10 cellular contexts compared by ENCODE assay signal in the genomic region with DNA sequence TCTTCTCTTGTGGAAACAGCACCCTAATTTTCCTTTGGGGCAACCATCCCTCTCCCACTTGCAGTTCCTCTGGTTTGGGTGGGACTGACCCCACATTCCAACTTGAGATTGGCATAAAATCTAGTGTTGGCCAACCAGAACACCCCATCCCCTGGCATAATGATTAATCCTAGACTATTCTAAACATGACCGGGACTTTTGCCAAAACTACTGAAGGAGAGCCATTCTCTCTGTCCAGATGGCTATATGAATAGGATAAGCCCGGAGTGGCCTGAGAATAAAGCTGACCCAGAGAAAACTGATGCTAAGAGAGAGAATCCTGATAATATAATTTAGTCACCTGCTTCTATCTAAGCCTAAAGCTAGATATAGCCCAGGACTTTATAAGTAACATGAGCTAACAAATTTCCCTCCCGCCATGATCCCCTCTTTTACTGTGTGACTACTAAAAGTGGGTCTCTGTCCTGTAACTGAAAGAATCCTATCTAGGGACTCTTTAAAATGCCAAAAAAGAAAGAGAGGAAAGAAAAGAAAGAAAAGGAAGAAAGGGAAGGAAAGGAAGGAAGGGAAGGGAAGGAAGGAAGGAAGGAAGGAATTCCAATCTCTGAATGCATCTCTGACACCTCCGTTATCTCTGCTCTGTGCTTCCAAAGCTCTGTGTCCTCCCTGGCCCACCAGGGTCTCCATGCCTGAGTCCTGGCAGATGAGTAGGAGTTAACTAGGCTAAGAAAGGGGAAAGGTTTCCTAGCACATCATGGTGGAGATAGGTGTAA. TPM values are rescaled to one million over a fixed set of nuclear protein-coding genes. Genes with fewer than 3 reads are reported as not detected.
DNase-seq lines count a peak whose midpoint lies in the region; TF ChIP-seq lines count a peak whose summit lies in the region.
"Had no signal": no experiment of that assay in that cellular context is flagged by ENCODE, and none has a peak within 500 bp of the region (broad histone marks: within the 10 kb centered on the region; RNA-seq: fewer than 3 reads in every experiment).

No MANE protein-coding gene starts in this region.

- no peak overlapping the region for H3K4me3 ChIP-seq in AG10803 (ENCODE audit: low read length)
- H3K4me3 ChIP-seq in sigmoid colon: no peak overlapping the region

- no peak for TF ChIP-seq POLR2A in sigmoid colon (IDR thresholded peaks at IDR 0.05)

- DNase-seq in AG10803 (ENCODE audit: low read depth) (peak; percentile 68), HFFc6 (peak; percentile 59), glomerular visceral epithelial cell (ENCODE audit: extremely low spot score) (peak; percentile 81), sigmoid colon (no peak), HK-2 (ENCODE audit: unreplicated experiment) (no peak), SKM-1 treated with dmso at 0.1 percent for 144 hours (lab: John Stamatoyannopoulos, UW; ENCODE audit: unreplicated experiment) (no peak)
- no peak for DNase-seq in activated naive CD8-positive, alpha-beta T cell treated with anti-CD3 and anti-CD28 coated beads for 36 hours
- no peak for DNase-seq in activated CD4-positive, CD25-positive, alpha-beta regulatory T cell treated with anti-CD3 and anti-CD28 coated beads, Interleukin-2, amount 50 U/mL, for 72 hours
- DNase-seq: activated T-cell treated with anti-CD3 and anti-CD28 coated beads, Interleukin-2, amount 50 U/mL, for 4 hours; NCI-H526 had no signal

- no peak overlapping the region for H3K27ac ChIP-seq in sigmoid colon

- peaks cover 0 to 5% (median 3%) of the 10 kb centered on the region in 3 donors for H3K27me3 ChIP-seq in sigmoid colon

- peak overlapping the region; percentile 94 for H3K27ac Mint-ChIP-seq in HFFc6
- peak overlapping the region; percentile 20 for H3K27ac Mint-ChIP-seq in activated naive CD8-positive, alpha-beta T cell treated with anti-CD3 and anti-CD28 coated beads for 36 hours

- intact Hi-C loops in sigmoid colon (cut with DNase I): no loop called here

- H3K36me3 Mint-ChIP-seq in HFFc6 (ENCODE audit: low read depth): peaks cover 13% of the 10 kb centered on the region
- no peaks in the 10 kb centered on the region for H3K36me3 Mint-ChIP-seq in activated naive CD8-positive, alpha-beta T cell treated with anti-CD3 and anti-CD28 coated beads for 36 hours

- no peaks in the 10 kb centered on the region for H3K36me3 ChIP-seq in sigmoid colon

- TF ChIP-seq EP300 in sigmoid colon (IDR thresholded peaks at IDR 0.05): no peak

- H3K9me3 Mint-ChIP-seq in HFFc6: peaks cover 16% of the 10 kb centered on the region
- peaks cover 2% of the 10 kb centered on the region for H3K9me3 Mint-ChIP-seq in activated naive CD8-positive, alpha-beta T cell treated with anti-CD3 and anti-CD28 coated beads for 36 hours
- H3K9me3 Mint-ChIP-seq: activated T-cell treated with anti-CD3 and anti-CD28 coated beads, Interleukin-2, amount 50 U/mL, for 4 hours had no signal

- H3K27me3 Mint-ChIP-seq in HFFc6 (ENCODE audit: insufficient read depth): peaks cover 10% of the 10 kb centered on the region
- H3K27me3 Mint-ChIP-seq in activated naive CD8-positive, alpha-beta T cell treated with anti-CD3 and anti-CD28 coated beads for 36 hours: no peaks in the 10 kb centered on the region

- TF ChIP-seq CTCF in AG10803 (conservative IDR thresholded peaks at IDR 0.05; ENCODE audit: low read length): no peak
- no peak for TF ChIP-seq CTCF in HFFc6 (IDR thresholded peaks at IDR 0.05)
- TF ChIP-seq CTCF in sigmoid colon (IDR thresholded peaks at IDR 0.05): no peak

- H3K4me3 Mint-ChIP-seq in HFFc6: peak overlapping the region; percentile 27; the same call in 1 of the 2 replicates
- H3K4me3 Mint-ChIP-seq in activated naive CD8-positive, alpha-beta T cell treated with anti-CD3 and anti-CD28 coated beads for 36 hours: no peak overlapping the region
- H3K4me3 Mint-ChIP-seq: activated T-cell treated with anti-CD3 and anti-CD28 coated beads, Interleukin-2, amount 50 U/mL, for 4 hours had no signal

- 47 to 73% methylated on average over 4 of the region's 4 CpGs for WGBS in sigmoid colon, 2 donors

- no peaks in the 10 kb centered on the region for H3K9me3 ChIP-seq in sigmoid colon

- H3K4me1 ChIP-seq in sigmoid colon: peaks cover 0 to 14% (median 3%) of the 10 kb centered on the region in 4 donors

- H3K4me1 Mint-ChIP-seq in HFFc6 (ENCODE audit: low read depth): peaks cover 84% of the 10 kb centered on the region
- peaks cover 5% of the 10 kb centered on the region for H3K4me1 Mint-ChIP-seq in activated naive CD8-positive, alpha-beta T cell treated with anti-CD3 and anti-CD28 coated beads for 36 hours

RNA-seq across cellular contexts. Expression of gene NRDC, which starts 28.0 kb away (rescaled TPM):
- total RNA-seq in HFFc6 (2021; fragmentation: NEBNext Ultra II Directional; extraction: Animal tissue kit (Norgen Biotek cat#: 25700)): 100 to 1,000 TPM; 186 to 207 (median 193) TPM
- 100 to 1,000 TPM; 116 to 118 TPM for total RNA-seq in activated naive CD8-positive, alpha-beta T cell treated with anti-CD3 and anti-CD28 coated beads for 36 hours
- total RNA-seq in sigmoid colon: 10 to 100 TPM; 71.0 to 91.4 (median 81.4) TPM
- 10 to 100 TPM; 34.4 to 70.6 (median 37.2) TPM for polyA plus RNA-seq in sigmoid colon

Comparison
In these comparisons a context has a peak if more than half of its experiments do, and no peak if none do; other contexts are left out.
1. DNase-seq: peak in AG10803 (single experiment), HFFc6 (single experiment) and glomerular visceral epithelial cell (single experiment); none in activated naive CD8-positive, alpha-beta T cell treated with anti-CD3 and anti-CD28 coated beads for 36 hours (single experiment), sigmoid colon (single experiment), activated CD4-positive, CD25-positive, alpha-beta regulatory T cell treated with anti-CD3 and anti-CD28 coated beads, Interleukin-2, amount 50 U/mL, for 72 hours (single experiment), HK-2 (single experiment) and SKM-1 treated with dmso at 0.1 percent for 144 hours (single experiment).